11 cellular contexts compared by ENCODE assay signal in the genomic region with DNA sequence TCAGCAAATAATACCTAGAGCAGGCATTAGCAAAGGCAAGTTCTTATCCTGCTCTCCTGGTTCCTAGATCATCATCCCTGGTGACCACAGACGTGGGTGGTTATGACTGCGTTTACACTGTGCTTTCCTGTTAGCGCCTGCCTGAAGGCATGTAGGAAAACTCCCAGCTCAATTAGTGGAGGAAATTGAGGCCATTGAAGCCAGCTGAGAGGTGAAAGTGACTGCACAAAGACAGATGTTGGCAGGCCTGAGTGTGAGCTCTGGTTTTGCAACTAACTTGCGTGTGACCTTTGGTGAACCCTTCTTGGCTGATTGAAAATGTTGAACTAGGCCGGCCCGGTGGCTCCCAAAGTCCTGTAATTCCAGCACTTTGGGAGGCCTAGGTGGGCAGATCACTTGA. TPM values are rescaled to one million over a fixed set of nuclear protein-coding genes. Genes with fewer than 3 reads are reported as not detected.
DNase-seq lines count a peak whose midpoint lies in the region; ATAC-seq and TF ChIP-seq lines count a peak whose summit lies in the region.
"Had no signal": no experiment of that assay in that cellular context is flagged by ENCODE, and none has a peak within 500 bp of the region (broad histone marks: within the 10 kb centered on the region; RNA-seq: fewer than 3 reads in every experiment).

No MANE protein-coding gene starts in this region.

- TF ChIP-seq POLR2A in body of pancreas (IDR thresholded peaks at IDR 0.05), result no peak

- intact Hi-C loops in body of pancreas (cut with DNase I), result no loop called here
- intact Hi-C loops in upper lobe of right lung (cut with DNase I), result no loop called here

- H3K27ac ChIP-seq in body of pancreas (no peak overlapping the region), right atrium auricular region (no peak overlapping the region), upper lobe of right lung (no peak overlapping the region)
- H3K27ac ChIP-seq: skin epidermis had no signal

- H3K9me3 ChIP-seq in body of pancreas (no peaks in the 10 kb centered on the region), right atrium auricular region (no peaks in the 10 kb centered on the region), upper lobe of right lung (no peaks in the 10 kb centered on the region)

- TF ChIP-seq CTCF in body of pancreas (IDR thresholded peaks at IDR 0.05) (no peak), right atrium auricular region (IDR thresholded peaks at IDR 0.05) (no peak), upper lobe of right lung (IDR thresholded peaks at IDR 0.05) (no peak)

- H3K4me3 ChIP-seq in body of pancreas (no peak overlapping the region), right atrium auricular region (no peak overlapping the region), upper lobe of right lung (no peak overlapping the region)
- H3K4me3 ChIP-seq: skin epidermis had no signal

- 71 to 73% methylated on average over 6 of the region's 6 CpGs for WGBS in body of pancreas, 2 donors

- ATAC-seq in body of pancreas, result peak; percentile 35
- ATAC-seq in upper lobe of right lung, result peak; percentile 58
- ATAC-seq in HG03439 (IDR thresholded peaks at IDR 0.05; ENCODE audit: unreplicated experiment), result no peak
- ATAC-seq: activated naive CD4-positive, alpha-beta T cell treated with anti-CD3 and anti-CD28 coated beads, Interleukin-2, amount 50 U/mL, for 72 hours had no signal

- no peaks in the 10 kb centered on the region for H3K27me3 ChIP-seq in body of pancreas
- H3K27me3 ChIP-seq in right atrium auricular region, result no peaks in the 10 kb centered on the region
- no peaks in the 10 kb centered on the region for H3K27me3 ChIP-seq in upper lobe of right lung

- DNase-seq in SKM-1 treated with dmso at 0.1 percent for 144 hours (lab: John Stamatoyannopoulos, UW; ENCODE audit: unreplicated experiment) (peak; percentile 50), SKM-1 (lab: John Stamatoyannopoulos, UW; ENCODE audit: unreplicated experiment) (no peak), body of pancreas (peak in 1 of 4 donors; percentile 20), right atrium auricular region (ENCODE audit: low spot score) (peak; percentile 61), upper lobe of right lung (no peak), OCI-M2 (lab: John Stamatoyannopoulos, UW; ENCODE audit: unreplicated experiment) (no peak)
- DNase-seq in stimulated activated CD8-positive, alpha-beta memory T cell treated with anti-CD3 and anti-CD28 coated beads, Interleukin-4, amount 100 ng/mL, for 48 hours, result no peak
- DNase-seq: activated CD4-positive, alpha-beta T cell treated with anti-CD3 and anti-CD28 coated beads, Interleukin-2, amount 50 U/mL, for 48 hours had no signal

- H3K4me1 ChIP-seq in body of pancreas (no peaks in the 10 kb centered on the region), right atrium auricular region (peaks cover 0 to 17% of the 10 kb centered on the region in 2 donors), upper lobe of right lung (peaks cover 10% of the 10 kb centered on the region)

- H3K36me3 ChIP-seq in body of pancreas (replicated peaks in 1 of 2; ENCODE audit: insufficient read depth in 1 of 2, low read depth in 2 of 2) (no peaks in the 10 kb centered on the region), right atrium auricular region (no peaks in the 10 kb centered on the region), upper lobe of right lung (no peaks in the 10 kb centered on the region)

RNA-seq across cellular contexts. Expression of a gene that starts 17.5 kb away (rescaled TPM):
- 1 to 10 TPM; 1.6 TPM for total RNA-seq in body of pancreas
- total RNA-seq in right atrium auricular region, result under 1 TPM in 1 of 2 donors, not detected in 1; 0.07 TPM
- 0.09 TPM for total RNA-seq in upper lobe of right lung
- total RNA-seq: activated naive CD4-positive, alpha-beta T cell treated with anti-CD3 and anti-CD28 coated beads, Interleukin-2, amount 50 U/mL, for 72 hours had no signal

RNA-seq across cellular contexts. Expression of a gene that starts 41.2 kb away (rescaled TPM):
- total RNA-seq in body of pancreas (1 to 10 TPM; 2.9 to 3.3 TPM), right atrium auricular region (10 to 100 TPM; 12.1 to 14.5 TPM), upper lobe of right lung (5.1 TPM)

RNA-seq across cellular contexts. Expression of a gene that starts 42.2 kb away (rescaled TPM):
- total RNA-seq in body of pancreas (10 to 100 TPM; 40.5 to 96.2 TPM), right atrium auricular region (10 to 100 TPM; 50.9 to 56.7 TPM), upper lobe of right lung (76.7 TPM)

Comparison
In these comparisons a context has a peak if more than half of its experiments do, and no peak if none do; other contexts are left out.
1. DNase-seq: peak in SKM-1 treated with dmso at 0.1 percent for 144 hours (single experiment) and right atrium auricular region (single experiment); none in SKM-1 (single experiment), upper lobe of right lung (single experiment), OCI-M2 (single experiment) and stimulated activated CD8-positive, alpha-beta memory T cell treated with anti-CD3 and anti-CD28 coated beads, Interleukin-4, amount 100 ng/mL, for 48 hours (single experiment).